9 cellular contexts compared by ENCODE assay signal in the genomic region with DNA sequence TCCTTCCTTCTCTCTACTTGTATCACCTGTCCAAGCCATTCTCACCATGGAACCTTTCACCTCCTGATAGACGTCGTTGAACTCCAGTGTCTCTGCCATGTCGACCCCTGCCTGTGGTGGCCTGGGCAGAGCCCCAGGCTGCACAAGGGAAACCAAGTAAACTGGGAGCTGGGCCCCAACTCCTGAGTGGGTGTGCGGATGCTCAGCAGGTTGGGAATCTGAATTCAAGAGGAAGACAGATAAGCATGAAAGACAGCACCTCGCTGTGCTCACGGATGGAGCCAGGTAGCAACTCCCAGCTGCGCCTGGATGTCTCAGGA. TPM values are rescaled to one million over a fixed set of nuclear protein-coding genes. Genes with fewer than 3 reads are reported as not detected.
DNase-seq lines count a peak whose midpoint lies in the region; ATAC-seq and TF ChIP-seq lines count a peak whose summit lies in the region.
"Had no signal": no experiment of that assay in that cellular context is flagged by ENCODE, and none has a peak within 500 bp of the region (broad histone marks: within the 10 kb centered on the region; RNA-seq: fewer than 3 reads in every experiment).

No MANE protein-coding gene starts in this region.

- no peak for DNase-seq in Panc1 (ENCODE audit: low read depth, low spot score)
- no peak for DNase-seq in fibroblast of pulmonary artery (ENCODE audit: low read depth)
- no peak for DNase-seq in DMS53 treated with DMSO at 0.1 percent for 48 hours (lab: John Stamatoyannopoulos, UW; ENCODE audit: unreplicated experiment)
- DNase-seq in G401 (ENCODE audit: low spot score) = no peak

- in situ Hi-C loops in Panc1 (cut with HindIII; ENCODE audit: low pct_unique_long_range_greater_than_20kb, low sequenced_read_pairs) (no loop called here), G401 (cut with HindIII; ENCODE audit: low sequenced_read_pairs) (no loop called here)

- H3K27me3 ChIP-seq in Panc1 (ENCODE audit: control insufficient read depth, insufficient read depth, low read length) = no peaks in the 10 kb centered on the region
- peaks cover 15% of the 10 kb centered on the region for H3K27me3 ChIP-seq in skeletal muscle satellite cell (ENCODE audit: control insufficient read depth, insufficient read depth, low read length)

- H3K27ac ChIP-seq in Panc1 (ENCODE audit: low read length) = peak overlapping the region; percentile 87

- H3K9ac ChIP-seq in skeletal muscle satellite cell (ENCODE audit: low read depth, low read length) = peak overlapping the region; percentile 90

- BruUV-seq in Panc1 (replicated peaks; lab: Mats Ljungman, UMichigan) = no TSS peak

- ATAC-seq in GM21381 (IDR thresholded peaks at IDR 0.05; ENCODE audit: unreplicated experiment) (peak; percentile 4), Panc1 (no peak), HG03196 (IDR thresholded peaks at IDR 0.05; ENCODE audit: unreplicated experiment) (no peak)
- ATAC-seq in activated CD4-positive, CD25-positive, alpha-beta regulatory T cell treated with anti-CD3 and anti-CD28 coated beads, Interleukin-2, amount 50 U/mL, for 24 hours = no peak

- POLR2A ChIA-PET in Panc1 (lab: Charles Lee) = interaction anchor here (1.0 to 1.2 kb wide), 2 partner anchors 9 to 20 kb away, joined by 3 read pairs; no protein-coding TSS in a partner anchor

- H3K4me3 ChIP-seq in Panc1 (ENCODE audit: low read depth in 2 of 2, low read length in 2 of 2) (peak overlapping the region; percentile 85 to 87), fibroblast of pulmonary artery (replicated peaks; ENCODE audit: low read depth, low read length) (peak overlapping the region; percentile 79), skeletal muscle satellite cell (ENCODE audit: low read length) (peak overlapping the region; percentile 83)

- peaks cover 12% of the 10 kb centered on the region; the same call in 1 of the 2 replicates for H3K36me3 ChIP-seq in Panc1 (ENCODE audit: control insufficient read depth, insufficient read depth, low read length)
- H3K36me3 ChIP-seq in skeletal muscle satellite cell (ENCODE audit: insufficient read depth, low read length) = peaks cover 42% of the 10 kb centered on the region

- H3K4me1 ChIP-seq in Panc1 (ENCODE audit: control insufficient read depth, insufficient read depth, low read length) = peaks cover 22% of the 10 kb centered on the region
- H3K4me1 ChIP-seq in skeletal muscle satellite cell (ENCODE audit: control insufficient read depth, insufficient read depth, low read length) = peaks cover 18% of the 10 kb centered on the region

- peak overlapping the region; percentile 92 for H3K4me2 ChIP-seq in skeletal muscle satellite cell (ENCODE audit: low read length)

- no peak for TF ChIP-seq CTCF in Panc1 (IDR thresholded peaks at IDR 0.05)
- TF ChIP-seq CTCF in fibroblast of pulmonary artery (IDR thresholded peaks at IDR 0.05; ENCODE audit: low read length, missing control alignments) = no peak

- CTCF ChIA-PET in Panc1 (lab: Charles Lee) = no interaction called here

- intact Hi-C loops in Panc1 (cut with micrococcal nuclease; ENCODE audit: unreplicated experiment) = no loop called here

- no peaks in the 10 kb centered on the region for H3K9me3 ChIP-seq in Panc1 (ENCODE audit: control insufficient read depth, insufficient read depth, low read depth, low read length)
- H3K9me3 ChIP-seq in skeletal muscle satellite cell (replicated peaks; ENCODE audit: low read length) = no peaks in the 10 kb centered on the region

RNA-seq across cellular contexts. Expression of a gene that starts 0.7 kb away (rescaled TPM):
- 173 TPM for total RNA-seq in Panc1 (2021; ENCODE audit: unreplicated experiment)
- 153 TPM for polyA plus RNA-seq in Panc1 (2012; ENCODE audit: insufficient read length)
- 74.0 and 75.1 TPM in 2 replicates for total RNA-seq in skeletal muscle satellite cell (2012; rRNA removed)
- total RNA-seq in G401 (2014; rRNA removed; shearing (Covaris generic)) = 194 and 208 TPM in 2 replicates

RNA-seq across cellular contexts. Expression of a gene that starts 3.2 kb away (rescaled TPM):
- not detected for total RNA-seq in Panc1 (2021; ENCODE audit: unreplicated experiment)
- not detected for polyA plus RNA-seq in Panc1 (2012; ENCODE audit: insufficient read length)
- not detected in 2 replicates for total RNA-seq in skeletal muscle satellite cell (2012; rRNA removed)
- total RNA-seq in G401 (2014; rRNA removed; shearing (Covaris generic)) = 7.1 and 11.4 TPM in 2 replicates
- total RNA-seq: activated CD8-positive, alpha-beta memory T cell treated with anti-CD3 and anti-CD28 coated beads for 36 hours had no signal

RNA-seq across cellular contexts. Expression of a gene that starts 10.2 kb away (rescaled TPM):
- total RNA-seq in Panc1 (2021; ENCODE audit: unreplicated experiment) = 94.6 TPM
- polyA plus RNA-seq in Panc1 (2012; ENCODE audit: insufficient read length) = 78.0 TPM
- 48.2 and 67.3 TPM in 2 replicates for total RNA-seq in skeletal muscle satellite cell (2012; rRNA removed)
- total RNA-seq in G401 (2014; rRNA removed; shearing (Covaris generic)) = 36.0 and 46.3 TPM in 2 replicates

RNA-seq across cellular contexts. Expression of a gene that starts 46.0 kb away (rescaled TPM):
- not detected for total RNA-seq in Panc1 (2021; ENCODE audit: unreplicated experiment)
- polyA plus RNA-seq in Panc1 (2012; ENCODE audit: insufficient read length) = not detected
- total RNA-seq in skeletal muscle satellite cell (2012; rRNA removed) = not detected in 2 replicates
- not detected in 2 replicates for total RNA-seq in G401 (2014; rRNA removed; shearing (Covaris generic))
- total RNA-seq: activated CD8-positive, alpha-beta memory T cell treated with anti-CD3 and anti-CD28 coated beads for 36 hours had no signal

RNA-seq across cellular contexts. Expression of a gene that starts 55.5 kb away (rescaled TPM):
- not detected for total RNA-seq in Panc1 (2021; ENCODE audit: unreplicated experiment)
- polyA plus RNA-seq in Panc1 (2012; ENCODE audit: insufficient read length) = not detected
- total RNA-seq in skeletal muscle satellite cell (2012; rRNA removed) = 0.25 TPM in 1 of 2 replicates, not detected in the other
- not detected in 2 replicates for total RNA-seq in G401 (2014; rRNA removed; shearing (Covaris generic))
